16 cellular contexts compared by ENCODE assay signal in genomic region chr12:366820-367219, GRCh38. TPM values are rescaled to one million over a fixed set of nuclear protein-coding genes. Genes with fewer than 3 reads are reported as not detected.
DNase-seq lines count a peak whose midpoint lies in the region; ATAC-seq, FAIRE-seq and TF ChIP-seq lines count a peak whose summit lies in the region.
"Had no signal": no experiment of that assay in that cellular context is flagged by ENCODE, and none has a peak within 500 bp of the region (broad histone marks: within the 10 kb centered on the region; RNA-seq: fewer than 3 reads in every experiment).

No MANE protein-coding gene starts in this region.

- no peak for TF ChIP-seq CTCF in D721Med (IDR thresholded peaks at IDR 0.05; ENCODE audit: insufficient read depth, missing control alignments)

- DNase-seq in D721Med (ENCODE audit: insufficient read length, low spot score) (no peak), H54 (ENCODE audit: insufficient read length, low spot score) (no peak), NCI-H1092 (lab: John Stamatoyannopoulos, UW) (no peak), NCI-H146 (lab: John Stamatoyannopoulos, UW) (no peak), COR-L47 (lab: John Stamatoyannopoulos, UW) (no peak)
- DNase-seq: CD4-positive, CD25-positive, alpha-beta regulatory T cell; CD8-positive, alpha-beta T cell; DMS53; DND-41; GM23248; H9; HFFc6 had no signal

- peak; percentile 95 for ATAC-seq in esophagus mucosa
- ATAC-seq: CD8-positive, alpha-beta T cell; HCT116 had no signal

- TF ChIP-seq POLR2A in H54 (IDR thresholded peaks at IDR 0.05; ENCODE audit: low read depth, low read length), result no peak

- FAIRE-seq in D721Med (lab: Jason Lieb, UNC) (peak; percentile 35), H54 (lab: Jason Lieb, UNC) (peak; percentile 52)
- FAIRE-seq: GM19239, H1 had no signal

RNA-seq across cellular contexts. Expression of gene KDM5A, which starts 22.3 kb away (rescaled TPM):
- total RNA-seq in esophagus mucosa, result 42.6 TPM

RNA-seq across cellular contexts. Expression of gene CCDC77, which starts 34.6 kb away (rescaled TPM):
- total RNA-seq in esophagus mucosa, result 5.9 TPM
